ENCODE assay signal across 8 cellular contexts in genomic region chr4:128427832-128428366, GRCh38.
DNase-seq lines count a peak whose midpoint lies in the region; TF ChIP-seq lines count a peak whose summit lies in the region.

No MANE protein-coding gene starts in this region.

- TF ChIP-seq CTCF in tibial nerve (IDR thresholded peaks at IDR 0.05): peak in 3 of 5 experiments; percentile 15 to 20 (median 17)
- no peak for TF ChIP-seq CTCF in endothelial cell (IDR thresholded peaks at IDR 0.05; ENCODE audit: unreplicated experiment)
- TF ChIP-seq CTCF in coronary artery (IDR thresholded peaks at IDR 0.05): no peak

- H3K36me3 Mint-ChIP-seq in endothelial cell (ENCODE audit: low read depth, unreplicated experiment): no peaks in the 10 kb centered on the region

- H3K4me3 ChIP-seq in Jurkat, Clone E6-1 (ENCODE audit: low read length): no peak overlapping the region
- H3K4me3 ChIP-seq in SJSA1 (peak overlapping the region; percentile 19), tibial nerve (no peak overlapping the region), coronary artery (no peak overlapping the region)

- no peak for TF ChIP-seq EP300 in tibial nerve (IDR thresholded peaks at IDR 0.05)

- WGBS in tibial nerve, 2 donors: 66 to 73% methylated on average over 5 of the region's 5 CpGs

- H3K9me3 ChIP-seq in SJSA1 (replicated peaks) (no peaks in the 10 kb centered on the region), tibial nerve (peaks cover 0 to 7% (median 0%) of the 10 kb centered on the region in 4 donors)

- peaks cover 4% of the 10 kb centered on the region for H3K4me1 Mint-ChIP-seq in endothelial cell (ENCODE audit: unreplicated experiment)

- DNase-seq in COLO829 (ENCODE audit: low spot score) (peak; percentile 71), SJSA1 (ENCODE audit: low read depth in 1 of 2, low spot score in 2 of 2) (peak; percentile 70 to 80), glomerular visceral epithelial cell (ENCODE audit: extremely low spot score) (peak; percentile 96), tibial nerve (ENCODE audit: low spot score in 2 of 2) (peak in 1 of 2 donors; percentile 15), endothelial cell (ENCODE audit: low spot score) (no peak), coronary artery (ENCODE audit: low spot score) (no peak), NCI-H345 treated with DMSO at 0.1 percent for 48 hours (lab: John Stamatoyannopoulos, UW; ENCODE audit: unreplicated experiment) (no peak)
- peak; percentile 2 for DNase-seq in Jurkat, Clone E6-1 (ENCODE audit: low read depth, low spot score)

- peaks cover 2% of the 10 kb centered on the region for H3K27me3 Mint-ChIP-seq in endothelial cell (ENCODE audit: unreplicated experiment)

- peaks cover 26% of the 10 kb centered on the region for H3K4me1 ChIP-seq in SJSA1 (replicated peaks)
- peaks cover 0 to 18% (median 0%) of the 10 kb centered on the region in 4 donors for H3K4me1 ChIP-seq in tibial nerve

- H3K27me3 ChIP-seq in SJSA1 (replicated peaks) (no peaks in the 10 kb centered on the region), tibial nerve (no peaks in the 10 kb centered on the region)

- H3K9me3 Mint-ChIP-seq in endothelial cell (ENCODE audit: unreplicated experiment): no peaks in the 10 kb centered on the region

- no peak overlapping the region for H3K27ac Mint-ChIP-seq in endothelial cell (ENCODE audit: unreplicated experiment)

- no peak overlapping the region for H3K4me3 Mint-ChIP-seq in endothelial cell (ENCODE audit: unreplicated experiment)

- H3K27ac ChIP-seq in SJSA1 (peak overlapping the region; percentile 36; the same call in 1 of the 2 replicates), tibial nerve (no peak overlapping the region), coronary artery (no peak overlapping the region)

- H3K36me3 ChIP-seq in SJSA1: no peaks in the 10 kb centered on the region
- H3K36me3 ChIP-seq in tibial nerve: no peaks in the 10 kb centered on the region

- TF ChIP-seq POLR2A in tibial nerve (IDR thresholded peaks at IDR 0.05): no peak

Comparison
In these comparisons a context has a peak if more than half of its experiments do, and no peak if none do; other contexts are left out.
1. DNase-seq: peak in COLO829 (single experiment), Jurkat, Clone E6-1 (single experiment), SJSA1 (2 of 2) and glomerular visceral epithelial cell (single experiment); none in endothelial cell (single experiment), coronary artery (single experiment) and NCI-H345 treated with DMSO at 0.1 percent for 48 hours (single experiment).
2. CTCF ChIP-seq: peak in tibial nerve (3 of 5); none in endothelial cell (single experiment) and coronary artery (single experiment).